26 cellular contexts compared by ENCODE assay signal in genomic region chr5:158886957-158887356, GRCh38.
"Had no signal": no experiment of that assay in that cellular context is flagged by ENCODE, and none has a peak within 500 bp of the region (broad histone marks: within the 10 kb centered on the region; RNA-seq: fewer than 3 reads in every experiment).

No MANE protein-coding gene starts in this region.

- H3K9ac ChIP-seq: neural progenitor cell had no signal

- H3K4me3 ChIP-seq: esophagus squamous epithelium, left lung, lower lobe of right lung, neural progenitor cell, spleen, tibial artery, upper lobe of right lung had no signal

- H2AFZ ChIP-seq: neural progenitor cell had no signal

- H3K27me3 ChIP-seq: left lung, neural progenitor cell, spleen, tibial artery, upper lobe of right lung had no signal

- H3K9me3 Mint-ChIP-seq: central memory CD8-positive, alpha-beta T cell; natural killer cell; neural progenitor cell; stimulated activated naive CD8-positive, alpha-beta T cell treated with anti-CD3 and anti-CD28 coated beads, Interleukin-15, Interleukin-2, amounts not matched to agents 100 ng/mL and 50 ng/mL, for 24 hours had no signal

- H3K36me3 ChIP-seq: esophagus squamous epithelium, left lung, lower lobe of right lung, neural progenitor cell, spleen, tibial artery, upper lobe of right lung had no signal

- H3K4me3 Mint-ChIP-seq: activated naive CD8-positive, alpha-beta T cell; central memory CD8-positive, alpha-beta T cell; natural killer cell; neural progenitor cell; stimulated activated naive CD8-positive, alpha-beta T cell treated with anti-CD3 and anti-CD28 coated beads, Interleukin-15, Interleukin-2, amounts not matched to agents 100 ng/mL and 50 ng/mL, for 24 hours had no signal

- DNase-seq: activated CD4-positive, alpha-beta T cell treated with anti-CD3 and anti-CD28 coated beads for 4 hours; activated CD4-positive, alpha-beta T cell treated with anti-CD3 and anti-CD28 coated beads, Interleukin-2, amount 50 U/mL, for 48 hours; activated CD8-positive, alpha-beta memory T cell treated with anti-CD3 and anti-CD28 coated beads for 24 hours; activated effector memory CD4-positive, alpha-beta T cell treated with Interleukin-2 at 50 U/mL for 16 hours; activated naive CD4-positive, alpha-beta T cell treated with Interleukin-2 at 50 U/mL for 16 hours; anterior cingulate cortex; dermis blood vessel endothelial cell; effector CD4-positive, alpha-beta T cell; esophagus squamous epithelium; left lung; lower lobe of right lung; mesendoderm; natural killer cell; occipital lobe; posterior cingulate gyrus; right cardiac atrium; spleen; tibial artery; upper lobe of right lung had no signal

- FAIRE-seq: bronchial epithelial cell, colon, frontal cortex had no signal

- H3K36me3 Mint-ChIP-seq: activated naive CD8-positive, alpha-beta T cell; natural killer cell; neural progenitor cell had no signal

- H3K9me3 ChIP-seq: esophagus squamous epithelium, left lung, lower lobe of right lung, spleen, tibial artery, upper lobe of right lung had no signal

- H3K27ac ChIP-seq: esophagus squamous epithelium, left lung, lower lobe of right lung, neural progenitor cell, spleen, upper lobe of right lung had no signal

- H3K4me2 ChIP-seq: neural progenitor cell had no signal

- H3K4me1 Mint-ChIP-seq: central memory CD8-positive, alpha-beta T cell; natural killer cell had no signal

- H3K27ac Mint-ChIP-seq: activated naive CD8-positive, alpha-beta T cell; natural killer cell; neural progenitor cell had no signal

- H3K4me1 ChIP-seq: left lung, lower lobe of right lung, neural progenitor cell, upper lobe of right lung had no signal

- H3K27me3 Mint-ChIP-seq: activated naive CD8-positive, alpha-beta T cell; stimulated activated naive CD8-positive, alpha-beta T cell treated with anti-CD3 and anti-CD28 coated beads, Interleukin-15, Interleukin-2, amounts not matched to agents 100 ng/mL and 50 ng/mL, for 24 hours had no signal

- ATAC-seq: left lung, lower lobe of right lung, natural killer cell, right cardiac atrium, upper lobe of right lung had no signal
